18 cellular contexts compared by ENCODE assay signal in the genomic region with DNA sequence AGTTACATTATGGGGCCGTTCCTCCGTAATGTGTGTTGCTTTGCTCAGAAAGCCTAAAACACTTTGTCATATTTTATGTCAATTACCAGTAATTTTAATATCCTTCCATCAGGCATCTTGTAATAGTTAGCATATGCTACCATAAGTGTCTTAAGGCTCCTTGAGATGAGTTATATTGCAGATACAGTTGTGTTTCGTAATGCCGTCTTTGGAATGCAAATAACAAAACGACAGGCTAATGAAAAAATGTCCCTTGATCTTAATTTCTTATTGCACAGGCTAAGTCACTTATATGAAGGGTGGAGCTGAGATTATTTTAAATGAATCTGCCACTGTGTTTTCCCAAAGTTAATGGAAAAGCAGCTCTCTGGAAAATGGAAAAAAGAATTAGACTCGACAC.
DNase-seq lines count a peak whose midpoint lies in the region; ATAC-seq and FAIRE-seq lines count a peak whose summit lies in the region.
"Had no signal": no experiment of that assay in that cellular context is flagged by ENCODE, and none has a peak within 500 bp of the region (broad histone marks: within the 10 kb centered on the region; RNA-seq: fewer than 3 reads in every experiment).

No MANE protein-coding gene starts in this region.

- peak; percentile 10 for DNase-seq in GM03348 (ENCODE audit: low spot score)
- peak; percentile 35 for DNase-seq in amniotic epithelial cell (ENCODE audit: low read depth)
- peak; percentile 28 for DNase-seq in fibroblast of gingiva (ENCODE audit: low read depth)
- DNase-seq in activated CD4-positive, alpha-beta T cell treated with anti-CD3 and anti-CD28 coated beads, Interleukin-2, amount 50 U/mL, for 48 hours: no peak
- DNase-seq in activated CD4-positive, alpha-beta T cell treated with anti-CD3 and anti-CD28 coated beads for 48 hours: no peak
- no peak for DNase-seq in NCI-H510A (lab: John Stamatoyannopoulos, UW)
- DNase-seq: ACHN; AML-193; Caco-2; CD4-positive, alpha-beta T cell; GDM1; GOT3; KG1 had no signal

- peak; percentile 77 for FAIRE-seq in islet of Langerhans (lab: Jason Lieb, UNC)
- FAIRE-seq: A204.1, D721Med, HepG2 had no signal

- ATAC-seq in GM21390 (IDR thresholded peaks at IDR 0.05; ENCODE audit: unreplicated experiment): no peak
- ATAC-seq: HepG2 had no signal

Comparison
In these comparisons a context has a peak if more than half of its experiments do, and no peak if none do; other contexts are left out.
1. DNase-seq: peak in GM03348 (single experiment), amniotic epithelial cell (single experiment) and fibroblast of gingiva (single experiment); none in activated CD4-positive, alpha-beta T cell treated with anti-CD3 and anti-CD28 coated beads, Interleukin-2, amount 50 U/mL, for 48 hours (0 of 2), activated CD4-positive, alpha-beta T cell treated with anti-CD3 and anti-CD28 coated beads for 48 hours (single experiment) and NCI-H510A (single experiment).